6 cellular contexts compared by ENCODE assay signal in genomic region chr11:65613091-65613928, GRCh38. TPM values are rescaled to one million over a fixed set of nuclear protein-coding genes. Genes with fewer than 3 reads are reported as not detected.
A peak's percentile ranks its signal among the peaks of the same experiment; 100 is the strongest.
DNase-seq lines count a peak whose midpoint lies in the region; ATAC-seq and TF ChIP-seq lines count a peak whose summit lies in the region.

No MANE protein-coding gene starts in this region.

- TF ChIP-seq CTCF in HEK293 (tag by site-specific recombination; IDR thresholded peaks at IDR 0.05) (no peak), mucosa of descending colon (IDR thresholded peaks at IDR 0.05) (no peak)

- peaks cover 0 to 57% of the 10 kb centered on the region in 2 experiments; a peak in 1 of 3 replicates for H3K36me3 ChIP-seq in HEK293 (ENCODE audit: control insufficient read depth in 2 of 2, insufficient read depth in 1 of 2, low read length in 2 of 2)
- H3K36me3 ChIP-seq in mucosa of descending colon (ENCODE audit: low read depth) = peaks cover 9% of the 10 kb centered on the region

- no peaks in the 10 kb centered on the region for H3K4me1 ChIP-seq in HEK293 (ENCODE audit: control insufficient read depth, insufficient read depth, low read length)
- H3K4me1 ChIP-seq in mucosa of descending colon (ENCODE audit: low read depth) = peaks cover 33% of the 10 kb centered on the region

- H3K9me3 ChIP-seq in HEK293 (ENCODE audit: control insufficient read depth, insufficient read depth, low read depth, low read length) (no peaks in the 10 kb centered on the region), mucosa of descending colon (no peaks in the 10 kb centered on the region)

- CTCF ChIA-PET in HEK293 (lab: Yijun Ruan, JAX) = interaction anchor here (0.6 to 3.8 kb wide), 6 partner anchors 9 to 475 kb away, joined by 3 to 22 read pairs (median 4); partner anchors contain the start of gene FAM89B

- peak overlapping the region; percentile 65 for H3K4me3 ChIP-seq in HEK293 (ENCODE audit: low read depth, low read length)
- H3K4me3 ChIP-seq in mucosa of descending colon = peak overlapping the region; percentile 69

- intact Hi-C loops in mucosa of descending colon (cut with DNase I, micrococcal nuclease) = no loop called here

- DNase-seq in mucosa of descending colon (peak; percentile 41 to 72 (median 63)), NCI-H774 (lab: John Stamatoyannopoulos, UW) (no peak)

- WGBS in adipose tissue, 3 donors = 11 to 18% (median 16%) methylated on average over 40 to 43 of the region's 43 CpGs

- H3K27ac ChIP-seq in HEK293 (ENCODE audit: extremely low read depth, low read depth, low read length) (peak overlapping the region; percentile 73), adipose tissue (ENCODE audit: low read depth, low read length) (peak overlapping the region; percentile 77)

- ATAC-seq in mucosa of descending colon (no peak), GM19023 (IDR thresholded peaks at IDR 0.05; ENCODE audit: unreplicated experiment) (no peak), HG03432 (IDR thresholded peaks at IDR 0.05; ENCODE audit: unreplicated experiment) (no peak)

- POLR2A ChIA-PET in HEK293 (lab: Yijun Ruan, JAX) = interaction anchor here (0.9 to 2.5 kb wide), 6 partner anchors 17 to 246 kb away, joined by 3 to 20 read pairs (median 10); partner anchors contain the start of genes CFL1, KCNK7, MUS81 and SCYL1

TF ChIP-seq in HEK293, 187 proteins besides CTCF, POLR2A, EP300 and RAD21:
- TF ChIP-seq ZNF768 (tag by site-specific recombination; IDR thresholded peaks at IDR 0.05) (no peak), ZFHX2 (tag by site-specific recombination; conservative IDR thresholded peaks at IDR 0.05) (peak; percentile 59), ZNF449 (tag by site-specific recombination; IDR thresholded peaks at IDR 0.05) (0 out of 2 replicates have a peak, but pooled peaks have one; percentile 33), EGR2 (tag by site-specific recombination; IDR thresholded peaks at IDR 0.05; ENCODE audit: low read depth) (peak; percentile 53)

RNA-seq across cellular contexts. Expression of gene MAP3K11, which starts 0.7 kb away (rescaled TPM):
- 10 to 100 TPM; 21.4 to 85.5 (median 66.0) TPM for polyA plus RNA-seq in adipose tissue
- 100 to 1,000 TPM in 1 of 3 donors, 10 to 100 TPM in 2; 81.6 to 109 (median 95.7) TPM for total RNA-seq in mucosa of descending colon

RNA-seq across cellular contexts. Expression of gene PCNX3, which starts 2.3 kb away (rescaled TPM):
- polyA plus RNA-seq in adipose tissue = 10 to 100 TPM; 11.1 to 16.8 (median 13.3) TPM
- total RNA-seq in mucosa of descending colon = 10 to 100 TPM; 42.5 to 53.4 (median 47.5) TPM

RNA-seq across cellular contexts. Expression of gene KCNK7, which starts 17.7 kb away (rescaled TPM):
- polyA plus RNA-seq in adipose tissue = 1 to 10 TPM in 2 of 3 donors, under 1 TPM in 1; 0.20 to 4.4 (median 3.2) TPM
- total RNA-seq in mucosa of descending colon = 1 to 10 TPM in 2 of 3 donors, under 1 TPM in 1; 0.49 to 1.7 (median 1.5) TPM

RNA-seq across cellular contexts. Expression of gene SIPA1, which starts 24.6 kb away (rescaled TPM):
- polyA plus RNA-seq in adipose tissue = 100 to 1,000 TPM in 1 of 3 donors, 10 to 100 TPM in 2; 23.7 to 105 (median 36.3) TPM
- total RNA-seq in mucosa of descending colon = 10 to 100 TPM; 23.2 to 52.5 (median 28.1) TPM

RNA-seq across cellular contexts. Expression of gene EHBP1L1, which starts 37.5 kb away (rescaled TPM):
- 10 to 100 TPM in 2 of 3 donors, 1 to 10 TPM in 1; 9.7 to 70.4 (median 48.5) TPM for polyA plus RNA-seq in adipose tissue
- total RNA-seq in mucosa of descending colon = 100 to 1,000 TPM in 1 of 3 donors, 10 to 100 TPM in 2; 65.8 to 208 (median 65.9) TPM
